In the genomic region with DNA sequence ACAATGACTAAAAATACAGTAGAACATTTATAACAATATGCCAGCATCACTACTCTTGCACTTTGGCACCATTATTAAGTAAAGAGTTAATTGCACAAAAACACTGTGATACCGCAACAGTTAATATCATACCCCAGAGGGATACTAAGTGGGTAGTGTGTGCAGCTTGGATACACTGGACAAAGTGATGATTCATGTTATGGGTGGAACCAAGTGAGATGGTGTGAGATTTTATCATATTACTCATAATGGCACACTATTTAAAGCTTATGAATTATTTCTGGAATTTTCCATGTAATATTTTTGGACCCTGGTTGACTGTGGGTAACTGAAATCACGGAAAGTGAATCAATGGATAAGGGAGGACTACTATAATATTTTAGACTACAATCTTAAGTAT, we compare ENCODE assay signal across 18 cellular contexts.
DNase-seq lines count a peak whose midpoint lies in the region; ATAC-seq, FAIRE-seq and TF ChIP-seq lines count a peak whose summit lies in the region.
"Had no signal": no experiment of that assay in that cellular context is flagged by ENCODE, and none has a peak within 500 bp of the region (broad histone marks: within the 10 kb centered on the region; RNA-seq: fewer than 3 reads in every experiment).

No MANE protein-coding gene starts in this region.

- no peak for TF ChIP-seq POLR2A in H54 (IDR thresholded peaks at IDR 0.05; ENCODE audit: low read depth, low read length)

- no peak for DNase-seq in H54 (ENCODE audit: insufficient read length, low spot score)
- peak; percentile 94 for DNase-seq in fibroblast of the aortic adventitia (ENCODE audit: low read depth)
- DNase-seq in COLO668 (lab: John Stamatoyannopoulos, UW; ENCODE audit: unreplicated experiment): no peak
- DNase-seq in lower lobe of right lung: no peak
- no peak for DNase-seq in DMS53 (lab: John Stamatoyannopoulos, UW)
- no peak for DNase-seq in RPMI8226
- DNase-seq: activated CD8-positive, alpha-beta memory T cell treated with anti-CD3 and anti-CD28 coated beads, Interleukin-2, amount 10 ng/mL, durations not matched to agents 7 days and 5 days; activated naive CD4-positive, alpha-beta T cell; CD8-positive, alpha-beta memory T cell; H7; KBM-7; NCI-H1417 treated with DMSO at 0.1 percent for 48 hours; NCI-H510A; OCI-M1 had no signal

- no peaks in the 10 kb centered on the region for H3K36me3 ChIP-seq in skeletal muscle satellite cell (ENCODE audit: insufficient read depth, low read length)
- no peaks in the 10 kb centered on the region for H3K36me3 ChIP-seq in lower lobe of right lung

- no peak overlapping the region for H3K9ac ChIP-seq in skeletal muscle satellite cell (ENCODE audit: low read depth, low read length)

- H3K27me3 ChIP-seq in skeletal muscle satellite cell (ENCODE audit: control insufficient read depth, insufficient read depth, low read length): no peaks in the 10 kb centered on the region
- no peaks in the 10 kb centered on the region for H3K27me3 ChIP-seq in lower lobe of right lung (ENCODE audit: low read depth)

- H3K4me1 ChIP-seq in skeletal muscle satellite cell (ENCODE audit: control insufficient read depth, insufficient read depth, low read length) (peaks cover 15% of the 10 kb centered on the region), lower lobe of right lung (no peaks in the 10 kb centered on the region)

- peak; percentile 27 for FAIRE-seq in H54 (lab: Jason Lieb, UNC)

- intact Hi-C loops in lower lobe of right lung (cut with DNase I): no loop called here

- TF ChIP-seq CTCF in fibroblast of the aortic adventitia (IDR thresholded peaks at IDR 0.05; ENCODE audit: insufficient read depth, low read length) (no peak), lower lobe of right lung (IDR thresholded peaks at IDR 0.05) (no peak)

- ATAC-seq in SK-N-SH treated with all-trans-retinoic acid at 6 μM for 48 hours (peak; percentile 77), lower lobe of right lung (no peak)
- ATAC-seq: activated CD8-positive, alpha-beta memory T cell treated with anti-CD3 and anti-CD28 coated beads, Interleukin-2, amount 10 ng/mL, durations not matched to agents 7 days and 5 days; stimulated activated effector memory CD8-positive, alpha-beta T cell treated with anti-CD3 and anti-CD28 coated beads, Interleukin-12 subunit alpha, Interleukin-12 subunit beta, amount 100 ng/mL, for 72 hours had no signal

- H3K4me3 ChIP-seq in fibroblast of the aortic adventitia (ENCODE audit: low read depth, low read length): no peak overlapping the region
- H3K4me3 ChIP-seq in skeletal muscle satellite cell (ENCODE audit: low read length): no peak overlapping the region
- no peak overlapping the region for H3K4me3 ChIP-seq in lower lobe of right lung

- H3K9me3 ChIP-seq in skeletal muscle satellite cell (replicated peaks; ENCODE audit: low read length) (no peaks in the 10 kb centered on the region), lower lobe of right lung (no peaks in the 10 kb centered on the region)

- peak overlapping the region; percentile 15 for H3K4me2 ChIP-seq in skeletal muscle satellite cell (ENCODE audit: low read length)

- H3K27ac ChIP-seq in lower lobe of right lung: no peak overlapping the region
- H3K27ac ChIP-seq: epithelial cell of prostate had no signal

TF ChIP-seq in SK-N-SH treated with all-trans-retinoic acid at 6 μM for 48 hours, 23 proteins besides CTCF, POLR2A, EP300 and RAD21:
- TF ChIP-seq CSDC2 (CRISPR knock-in tag; IDR thresholded peaks at IDR 0.05): no peak
- TF ChIP-seq GLIS3 (CRISPR knock-in tag; IDR thresholded peaks at IDR 0.05): no peak
- no peak for TF ChIP-seq BACH2 (CRISPR knock-in tag; IDR thresholded peaks at IDR 0.05; ENCODE audit: borderline replicate concordance)
- TF ChIP-seq, protein P1, sequence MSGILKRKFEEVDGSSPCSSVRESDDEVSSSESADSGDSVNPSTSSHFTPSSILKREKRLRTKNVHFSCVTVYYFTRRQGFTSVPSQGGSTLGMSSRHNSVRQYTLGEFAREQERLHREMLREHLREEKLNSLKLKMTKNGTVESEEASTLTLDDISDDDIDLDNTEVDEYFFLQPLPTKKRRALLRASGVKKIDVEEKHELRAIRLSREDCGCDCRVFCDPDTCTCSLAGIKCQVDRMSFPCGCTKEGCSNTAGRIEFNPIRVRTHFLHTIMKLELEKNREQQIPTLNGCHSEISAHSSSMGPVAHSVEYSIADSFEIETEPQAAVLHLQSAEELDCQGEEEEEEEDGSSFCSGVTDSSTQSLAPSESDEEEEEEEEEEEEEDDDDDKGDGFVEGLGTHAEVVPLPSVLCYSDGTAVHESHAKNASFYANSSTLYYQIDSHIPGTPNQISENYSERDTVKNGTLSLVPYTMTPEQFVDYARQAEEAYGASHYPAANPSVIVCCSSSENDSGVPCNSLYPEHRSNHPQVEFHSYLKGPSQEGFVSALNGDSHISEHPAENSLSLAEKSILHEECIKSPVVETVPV (CRISPR knock-in tag; IDR thresholded peaks at IDR 0.05): no peak
- TF ChIP-seq ISL1 (CRISPR knock-in tag; IDR thresholded peaks at IDR 0.05): no peak
- no peak for TF ChIP-seq SNAI2 (CRISPR knock-in tag; IDR thresholded peaks at IDR 0.05)
- TF ChIP-seq TCF4 (CRISPR knock-in tag; IDR thresholded peaks at IDR 0.05; ENCODE audit: borderline replicate concordance): no peak
- TF ChIP-seq ZC3H10 (CRISPR knock-in tag; IDR thresholded peaks at IDR 0.05): no peak
- TF ChIP-seq ZNF565 (CRISPR knock-in tag; conservative IDR thresholded peaks at IDR 0.05; ENCODE audit: low read depth): no peak
- no peak for TF ChIP-seq PPARA (CRISPR knock-in tag; IDR thresholded peaks at IDR 0.05; ENCODE audit: borderline replicate concordance)
